Comparison of ENCODE assay signal across 10 cellular contexts in the genomic region with DNA sequence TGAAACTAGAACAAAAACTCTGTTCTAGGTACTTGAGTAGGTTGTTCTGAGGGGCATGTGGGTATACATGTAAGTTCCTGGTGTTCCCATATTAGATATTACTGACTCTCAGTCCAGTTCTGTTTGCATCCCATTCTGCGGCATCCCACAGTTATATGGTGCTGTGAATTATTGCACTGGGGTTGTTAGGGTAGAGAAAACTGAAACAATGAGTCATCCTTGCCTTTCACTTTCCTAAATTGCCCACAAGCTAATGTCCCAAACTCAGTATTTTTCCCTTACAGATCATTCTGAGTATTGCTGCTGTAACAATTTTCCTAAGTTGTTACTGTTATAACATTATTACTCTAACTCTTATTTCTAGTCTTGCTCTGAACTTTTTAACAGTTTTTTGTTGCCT.
DNase-seq lines count a peak whose midpoint lies in the region; ATAC-seq and TF ChIP-seq lines count a peak whose summit lies in the region.
"Had no signal": no experiment of that assay in that cellular context is flagged by ENCODE, and none has a peak within 500 bp of the region (broad histone marks: within the 10 kb centered on the region; RNA-seq: fewer than 3 reads in every experiment).

No MANE protein-coding gene starts in this region.

- peaks cover 20% of the 10 kb centered on the region; the same call in 1 of the 2 replicates for H4K20me1 ChIP-seq in DND-41 (ENCODE audit: insufficient read depth, low read length)

- no peak for ATAC-seq in DND-41 (ENCODE audit: insufficient read depth, low read depth)
- peak; percentile 9 for ATAC-seq in GM19023 (IDR thresholded peaks at IDR 0.05; ENCODE audit: unreplicated experiment)
- peak; percentile 23 for ATAC-seq in HG03103 (IDR thresholded peaks at IDR 0.05; ENCODE audit: low read depth, unreplicated experiment)
- no peak for ATAC-seq in GM19324 (IDR thresholded peaks at IDR 0.05; ENCODE audit: low FRiP score, unreplicated experiment)
- ATAC-seq in HG02970 (IDR thresholded peaks at IDR 0.05; ENCODE audit: low FRiP score, unreplicated experiment), result no peak

- H3K27ac ChIP-seq in DND-41 (ENCODE audit: low read length), result no peak overlapping the region
- H3K27ac ChIP-seq: epithelial cell of prostate had no signal

- H3K4me3 ChIP-seq in DND-41 (ENCODE audit: low read depth in 1 of 2, low read length in 2 of 2), result no peak overlapping the region
- no peak overlapping the region for H3K4me3 ChIP-seq in adipocyte (ENCODE audit: low read length)

- H3K4me1 ChIP-seq in DND-41 (ENCODE audit: insufficient read depth, low read length) (peaks cover 39% of the 10 kb centered on the region), adipocyte (ENCODE audit: control insufficient read depth, insufficient read depth, low read length) (peaks cover 37% of the 10 kb centered on the region)

- H3K9me3 ChIP-seq in DND-41 (ENCODE audit: insufficient read depth, low read length, severe bottlenecking), result no peaks in the 10 kb centered on the region
- H3K9me3 ChIP-seq in adipocyte (ENCODE audit: control insufficient read depth, low read length), result no peaks in the 10 kb centered on the region

- no peak for DNase-seq in DND-41
- peak; percentile 34 for DNase-seq in adipocyte (ENCODE audit: low read depth)
- DNase-seq in NCI-H1105 (lab: John Stamatoyannopoulos, UW), result no peak
- DNase-seq in UCSD-AML1 (lab: John Stamatoyannopoulos, UW; ENCODE audit: unreplicated experiment), result no peak
- DNase-seq: NCI-H1105 treated with DMSO at 0.1 percent for 48 hours had no signal

- H2AFZ ChIP-seq in DND-41 (ENCODE audit: low read depth, low read length), result no peak overlapping the region

- peak overlapping the region; percentile 16; the same call in 1 of the 2 replicates for H3K4me2 ChIP-seq in DND-41 (ENCODE audit: insufficient read depth, low read length)

- no peak for TF ChIP-seq CTCF in DND-41 (IDR thresholded peaks at IDR 0.05; ENCODE audit: borderline replicate concordance, extremely low read depth, low read length, poor library complexity, severe bottlenecking)

- peaks cover 69% of the 10 kb centered on the region for H3K79me2 ChIP-seq in DND-41 (ENCODE audit: insufficient read depth, low read length)

- no peaks in the 10 kb centered on the region for H3K27me3 ChIP-seq in DND-41 (ENCODE audit: insufficient read depth, low read length, poor library complexity)
- no peaks in the 10 kb centered on the region for H3K27me3 ChIP-seq in adipocyte (replicated peaks; ENCODE audit: control insufficient read depth, insufficient read depth, low read length)

- H3K9ac ChIP-seq in DND-41 (ENCODE audit: low read depth, low read length) (no peak overlapping the region), adipocyte (ENCODE audit: low read length) (no peak overlapping the region)

- H3K36me3 ChIP-seq in DND-41 (ENCODE audit: insufficient read depth, low read length) (peaks cover 34% of the 10 kb centered on the region), adipocyte (ENCODE audit: control insufficient read depth, insufficient read depth, low read length, severe bottlenecking) (peaks cover 31% of the 10 kb centered on the region)

Comparison
In these comparisons a context has a peak if more than half of its experiments do, and no peak if none do; other contexts are left out.
1. ATAC-seq: peak in GM19023 (single experiment) and HG03103 (single experiment); none in DND-41 (single experiment), GM19324 (single experiment) and HG02970 (single experiment).